ENCODE assay signal across 16 cellular contexts in genomic region chr2:1972948-1973347, GRCh38.
DNase-seq lines count a peak whose midpoint lies in the region; ATAC-seq, FAIRE-seq and TF ChIP-seq lines count a peak whose summit lies in the region.
"Had no signal": no experiment of that assay in that cellular context is flagged by ENCODE, and none has a peak within 500 bp of the region (broad histone marks: within the 10 kb centered on the region; RNA-seq: fewer than 3 reads in every experiment).

No MANE protein-coding gene starts in this region.

- H4K20me1 ChIP-seq in astrocyte (ENCODE audit: insufficient read depth, low read length): no peaks in the 10 kb centered on the region

- intact Hi-C loops in dorsolateral prefrontal cortex (cut with DNase I): no loop called here

- no peak for FAIRE-seq in astrocyte (lab: Jason Lieb, UNC)

- peak overlapping the region; percentile 25 for H3K4me2 ChIP-seq in astrocyte (ENCODE audit: low read length)
- H3K4me2 ChIP-seq: GM23338, PC-9 had no signal

- peaks cover 23% of the 10 kb centered on the region for H3K4me1 Mint-ChIP-seq in astrocyte (ENCODE audit: low read depth, unreplicated experiment)

- no peaks in the 10 kb centered on the region for H3K36me3 Mint-ChIP-seq in astrocyte (ENCODE audit: low read depth, unreplicated experiment)

- H3K4me1 ChIP-seq in astrocyte (ENCODE audit: insufficient read depth, low read length): peaks cover 33% of the 10 kb centered on the region
- H3K4me1 ChIP-seq: SJCRH30 had no signal

- no peaks in the 10 kb centered on the region for H3K79me2 ChIP-seq in astrocyte (ENCODE audit: insufficient read depth, low read length)

- H2AFZ ChIP-seq in astrocyte (ENCODE audit: low read depth, low read length): no peak overlapping the region
- H2AFZ ChIP-seq: PC-9 had no signal

- DNase-seq in AG10803 (ENCODE audit: low read depth): peak; percentile 22
- DNase-seq in NCI-H2081 (lab: John Stamatoyannopoulos, UW): peak; percentile 43 to 79
- peak; percentile 45 for DNase-seq in astrocyte (ENCODE audit: low read depth)
- no peak for DNase-seq in dorsolateral prefrontal cortex
- no peak for DNase-seq in DMS114 treated with DMSO at 0.1 percent for 48 hours (lab: John Stamatoyannopoulos, UW; ENCODE audit: unreplicated experiment)
- DNase-seq in superior temporal gyrus (ENCODE audit: extremely low spot score): no peak
- DNase-seq: AML-193; NCI-H1930; NK-92 treated with Interleukin-12 subunit alpha and Interleukin-12 subunit beta, amount 100 ng/mL, for 24 hours; PC-9 had no signal

- no peaks in the 10 kb centered on the region for H3K9me3 ChIP-seq in astrocyte (ENCODE audit: insufficient read depth, low read depth, low read length)
- H3K9me3 ChIP-seq: SJCRH30 had no signal

- H3K4me3 ChIP-seq in AG10803 (ENCODE audit: low read length) (no peak overlapping the region), astrocyte (ENCODE audit: insufficient read depth, low read depth, low read length) (no peak overlapping the region), dorsolateral prefrontal cortex (no peak overlapping the region)
- H3K4me3 ChIP-seq: GM23338, PC-9, SJCRH30 had no signal

- peak overlapping the region; percentile 48 for H3K9ac ChIP-seq in astrocyte (ENCODE audit: low read length)

- H3K36me3 ChIP-seq in astrocyte (ENCODE audit: insufficient read depth, low read length): no peaks in the 10 kb centered on the region
- H3K36me3 ChIP-seq: SJCRH30 had no signal

- no peak for TF ChIP-seq CTCF in AG10803 (conservative IDR thresholded peaks at IDR 0.05; ENCODE audit: low read length)
- TF ChIP-seq CTCF in astrocyte (IDR thresholded peaks at IDR 0.05; ENCODE audit: insufficient read depth, low read depth, low read length): no peak
- no peak for TF ChIP-seq CTCF in dorsolateral prefrontal cortex (IDR thresholded peaks at IDR 0.05 in 54 of 56, conservative IDR thresholded peaks at IDR 0.05 in 2 of 56; ENCODE audit: low read depth in 1 of 56, partially characterized antibody in 56 of 56)

- H3K27ac ChIP-seq in astrocyte (ENCODE audit: low read depth, low read length): peak overlapping the region; percentile 55
- peak overlapping the region in 44 of 59 donors; percentile 3 to 82 (median 52) for H3K27ac ChIP-seq in dorsolateral prefrontal cortex
- H3K27ac ChIP-seq: HL-60, PC-9, SJCRH30 had no signal

- H3K27me3 ChIP-seq in astrocyte (ENCODE audit: insufficient read depth, low read length) (no peaks in the 10 kb centered on the region), dorsolateral prefrontal cortex (no peaks in the 10 kb centered on the region)

- no peak for ATAC-seq in GM21825 (IDR thresholded peaks at IDR 0.05; ENCODE audit: unreplicated experiment)
- no peak for ATAC-seq in GM21723 (IDR thresholded peaks at IDR 0.05; ENCODE audit: unreplicated experiment)
- ATAC-seq: HCT116 had no signal

- no peaks in the 10 kb centered on the region for H3K9me3 Mint-ChIP-seq in astrocyte (ENCODE audit: unreplicated experiment)
- H3K9me3 Mint-ChIP-seq: GM23338 had no signal

- no peak overlapping the region for H3K27ac Mint-ChIP-seq in astrocyte (ENCODE audit: unreplicated experiment)
- H3K27ac Mint-ChIP-seq: GM23338 had no signal

- no peak overlapping the region for H3K4me3 Mint-ChIP-seq in astrocyte (ENCODE audit: unreplicated experiment)
- H3K4me3 Mint-ChIP-seq: GM23338 had no signal

- H3K27me3 Mint-ChIP-seq in astrocyte (ENCODE audit: low read depth, unreplicated experiment): peaks cover 1% of the 10 kb centered on the region

Comparison
In these comparisons a context has a peak if more than half of its experiments do, and no peak if none do; other contexts are left out.
1. DNase-seq: peak in AG10803 (single experiment), NCI-H2081 (2 of 2) and astrocyte (single experiment); none in dorsolateral prefrontal cortex (0 of 10), DMS114 treated with DMSO at 0.1 percent for 48 hours (single experiment) and superior temporal gyrus (single experiment).